2 cellular contexts compared by ENCODE assay signal in the genomic region with DNA sequence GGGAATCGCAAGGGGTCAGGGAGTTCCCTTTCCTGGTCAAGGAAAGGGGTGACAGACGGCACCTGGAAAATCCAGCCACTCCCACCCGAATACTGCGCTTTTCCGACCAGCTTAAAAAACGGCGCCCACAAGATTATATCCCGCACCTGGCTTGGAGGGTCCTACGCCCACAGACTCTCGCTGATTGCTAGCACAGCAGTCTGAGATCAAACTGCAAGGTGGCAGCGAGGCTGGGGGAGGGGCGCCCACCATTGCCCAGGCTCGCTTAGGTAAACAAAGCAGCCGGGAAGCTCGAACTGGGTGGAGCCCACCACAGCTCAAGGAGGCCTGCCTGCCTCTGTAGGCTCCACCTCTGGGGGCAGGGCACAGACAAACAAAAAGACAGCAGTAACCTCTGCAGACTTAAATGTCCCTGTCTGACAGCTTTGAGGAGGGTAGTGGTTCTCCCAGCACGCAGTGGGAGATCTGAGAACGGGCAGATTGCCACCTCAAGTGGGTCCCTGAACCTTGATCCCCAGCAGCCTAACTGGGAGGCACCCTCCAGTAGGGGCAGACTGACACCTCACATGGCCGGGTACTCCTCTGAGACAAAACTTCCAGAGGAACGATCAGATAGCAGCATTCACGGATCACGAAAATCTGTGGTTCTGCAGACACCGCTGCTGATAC.
TF ChIP-seq lines count a peak whose summit lies in the region.
"Not testable (repeated sequence)": the region's sequence is repeated elsewhere in the genome, so short reads cannot be mapped to it uniquely, and the experiment has no call there.

No MANE protein-coding gene starts in this region.

TF ChIP-seq in HEK293, 187 proteins besides CTCF, POLR2A, EP300 and RAD21:
- peak; percentile 93 for TF ChIP-seq GLIS1 (tag by site-specific recombination; IDR thresholded peaks at IDR 0.05)

TF ChIP-seq in HepG2, 621 proteins besides CTCF, POLR2A, EP300 and RAD21:
- TF ChIP-seq, protein P1, sequence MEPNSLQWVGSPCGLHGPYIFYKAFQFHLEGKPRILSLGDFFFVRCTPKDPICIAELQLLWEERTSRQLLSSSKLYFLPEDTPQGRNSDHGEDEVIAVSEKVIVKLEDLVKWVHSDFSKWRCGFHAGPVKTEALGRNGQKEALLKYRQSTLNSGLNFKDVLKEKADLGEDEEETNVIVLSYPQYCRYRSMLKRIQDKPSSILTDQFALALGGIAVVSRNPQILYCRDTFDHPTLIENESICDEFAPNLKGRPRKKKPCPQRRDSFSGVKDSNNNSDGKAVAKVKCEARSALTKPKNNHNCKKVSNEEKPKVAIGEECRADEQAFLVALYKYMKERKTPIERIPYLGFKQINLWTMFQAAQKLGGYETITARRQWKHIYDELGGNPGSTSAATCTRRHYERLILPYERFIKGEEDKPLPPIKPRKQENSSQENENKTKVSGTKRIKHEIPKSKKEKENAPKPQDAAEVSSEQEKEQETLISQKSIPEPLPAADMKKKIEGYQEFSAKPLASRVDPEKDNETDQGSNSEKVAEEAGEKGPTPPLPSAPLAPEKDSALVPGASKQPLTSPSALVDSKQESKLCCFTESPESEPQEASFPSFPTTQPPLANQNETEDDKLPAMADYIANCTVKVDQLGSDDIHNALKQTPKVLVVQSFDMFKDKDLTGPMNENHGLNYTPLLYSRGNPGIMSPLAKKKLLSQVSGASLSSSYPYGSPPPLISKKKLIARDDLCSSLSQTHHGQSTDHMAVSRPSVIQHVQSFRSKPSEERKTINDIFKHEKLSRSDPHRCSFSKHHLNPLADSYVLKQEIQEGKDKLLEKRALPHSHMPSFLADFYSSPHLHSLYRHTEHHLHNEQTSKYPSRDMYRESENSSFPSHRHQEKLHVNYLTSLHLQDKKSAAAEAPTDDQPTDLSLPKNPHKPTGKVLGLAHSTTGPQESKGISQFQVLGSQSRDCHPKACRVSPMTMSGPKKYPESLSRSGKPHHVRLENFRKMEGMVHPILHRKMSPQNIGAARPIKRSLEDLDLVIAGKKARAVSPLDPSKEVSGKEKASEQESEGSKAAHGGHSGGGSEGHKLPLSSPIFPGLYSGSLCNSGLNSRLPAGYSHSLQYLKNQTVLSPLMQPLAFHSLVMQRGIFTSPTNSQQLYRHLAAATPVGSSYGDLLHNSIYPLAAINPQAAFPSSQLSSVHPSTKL (CRISPR knock-in tag; IDR thresholded peaks at IDR 0.05), result 0 out of 2 replicates have a peak, but pooled peaks have one; percentile 9
- TF ChIP-seq ZNF292 (CRISPR knock-in tag; IDR thresholded peaks at IDR 0.05; ENCODE audit: borderline replicate concordance, low read depth) (peak; percentile 45; the same call in 1 of the 2 replicates), MTA1 (CRISPR knock-in tag; IDR thresholded peaks at IDR 0.05; ENCODE audit: borderline replicate concordance) (peak; percentile 52; the same call in 1 of the 2 replicates), HNF4A (CRISPR knock-in tag; IDR thresholded peaks at IDR 0.05) (peak; percentile 44; the same call in 1 of the 2 replicates), PITX1 (CRISPR knock-in tag; IDR thresholded peaks at IDR 0.05) (peak; percentile 28; the same call in 1 of the 2 replicates), FOXA1 (CRISPR knock-in tag; IDR thresholded peaks at IDR 0.05) (peak; percentile 42; the same call in 1 of the 2 replicates)
- TF ChIP-seq, protein P2, sequence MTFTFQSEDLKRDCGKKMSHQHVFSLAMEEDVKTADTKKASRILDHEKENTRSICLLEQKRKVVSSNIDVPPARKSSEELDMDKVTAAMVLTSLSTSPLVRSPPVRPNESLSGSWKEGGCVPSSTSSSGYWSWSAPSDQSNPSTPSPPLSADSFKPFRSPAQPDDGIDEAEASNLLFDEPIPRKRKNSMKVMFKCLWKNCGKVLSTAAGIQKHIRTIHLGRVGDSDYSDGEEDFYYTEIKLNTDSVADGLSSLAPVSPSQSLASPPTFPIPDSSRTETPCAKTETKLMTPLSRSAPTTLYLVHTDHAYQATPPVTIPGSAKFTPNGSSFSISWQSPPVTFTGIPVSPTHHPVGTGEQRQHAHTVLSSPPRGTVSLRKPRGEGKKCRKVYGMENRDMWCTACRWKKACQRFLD (CRISPR knock-in tag; IDR thresholded peaks at IDR 0.05; ENCODE audit: borderline replicate concordance), result 0 out of 2 replicates have a peak, but pooled peaks have one; percentile 33
- TF ChIP-seq, protein P3, sequence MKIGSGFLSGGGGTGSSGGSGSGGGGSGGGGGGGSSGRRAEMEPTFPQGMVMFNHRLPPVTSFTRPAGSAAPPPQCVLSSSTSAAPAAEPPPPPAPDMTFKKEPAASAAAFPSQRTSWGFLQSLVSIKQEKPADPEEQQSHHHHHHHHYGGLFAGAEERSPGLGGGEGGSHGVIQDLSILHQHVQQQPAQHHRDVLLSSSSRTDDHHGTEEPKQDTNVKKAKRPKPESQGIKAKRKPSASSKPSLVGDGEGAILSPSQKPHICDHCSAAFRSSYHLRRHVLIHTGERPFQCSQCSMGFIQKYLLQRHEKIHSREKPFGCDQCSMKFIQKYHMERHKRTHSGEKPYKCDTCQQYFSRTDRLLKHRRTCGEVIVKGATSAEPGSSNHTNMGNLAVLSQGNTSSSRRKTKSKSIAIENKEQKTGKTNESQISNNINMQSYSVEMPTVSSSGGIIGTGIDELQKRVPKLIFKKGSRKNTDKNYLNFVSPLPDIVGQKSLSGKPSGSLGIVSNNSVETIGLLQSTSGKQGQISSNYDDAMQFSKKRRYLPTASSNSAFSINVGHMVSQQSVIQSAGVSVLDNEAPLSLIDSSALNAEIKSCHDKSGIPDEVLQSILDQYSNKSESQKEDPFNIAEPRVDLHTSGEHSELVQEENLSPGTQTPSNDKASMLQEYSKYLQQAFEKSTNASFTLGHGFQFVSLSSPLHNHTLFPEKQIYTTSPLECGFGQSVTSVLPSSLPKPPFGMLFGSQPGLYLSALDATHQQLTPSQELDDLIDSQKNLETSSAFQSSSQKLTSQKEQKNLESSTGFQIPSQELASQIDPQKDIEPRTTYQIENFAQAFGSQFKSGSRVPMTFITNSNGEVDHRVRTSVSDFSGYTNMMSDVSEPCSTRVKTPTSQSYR (CRISPR knock-in tag; IDR thresholded peaks at IDR 0.05; ENCODE audit: borderline replicate concordance), result peak; percentile 80; the same call in 1 of the 2 replicates
- TF ChIP-seq FOXA1 (IDR thresholded peaks at IDR 0.05), result not testable (repeated sequence)
